Comparison of ENCODE assay signal across 27 cellular contexts in genomic region chr21:39720126-39720778, GRCh38. TPM values are rescaled to one million over a fixed set of nuclear protein-coding genes. Genes with fewer than 3 reads are reported as not detected.
DNase-seq lines count a peak whose midpoint lies in the region; ATAC-seq and TF ChIP-seq lines count a peak whose summit lies in the region.
"Had no signal": no experiment of that assay in that cellular context is flagged by ENCODE, and none has a peak within 500 bp of the region (broad histone marks: within the 10 kb centered on the region; RNA-seq: fewer than 3 reads in every experiment).

No MANE protein-coding gene starts in this region.

- H3K36me3 Mint-ChIP-seq in GM23338 (ENCODE audit: low read depth) (peaks cover 39% of the 10 kb centered on the region), mesothelial cell of epicardium (peaks cover 23% of the 10 kb centered on the region)
- H3K36me3 Mint-ChIP-seq: activated naive CD4-positive, alpha-beta T cell treated with anti-CD3 and anti-CD28 coated beads, Interleukin-2, amount 10 ng/mL, durations not matched to agents 7 days and 5 days; IgD-negative memory B cell; natural killer cell had no signal

- no peak overlapping the region for H3K4me2 ChIP-seq in GM23338
- H3K4me2 ChIP-seq: BLaER1 treated with 17β-estradiol and CSF1 and Interleukin-3, amounts not matched to agents 10 nM and 100 nM; hepatocyte had no signal

- 73 to 79% methylated on average over 5 of the region's 5 CpGs for WGBS in esophagus squamous epithelium, 2 donors

- H3K4me1 Mint-ChIP-seq in GM23338 (peaks cover 2% of the 10 kb centered on the region; the same call in 1 of the 3 replicates), mesothelial cell of epicardium (peaks cover 2% of the 10 kb centered on the region)
- H3K4me1 Mint-ChIP-seq: activated naive CD4-positive, alpha-beta T cell treated with anti-CD3 and anti-CD28 coated beads, Interleukin-2, amount 10 ng/mL, durations not matched to agents 7 days and 5 days; natural killer cell had no signal

- TF ChIP-seq CTCF in AG10803 (conservative IDR thresholded peaks at IDR 0.05; ENCODE audit: low read length) (peak; percentile 36), GM23338 (conservative IDR thresholded peaks at IDR 0.05; ENCODE audit: low read depth in 2 of 2) (peak in 1 of 2 experiments; percentile 36; a peak in 1 of 4 replicates), mesothelial cell of epicardium (IDR thresholded peaks at IDR 0.05; ENCODE audit: unreplicated experiment) (peak; percentile 38), esophagus squamous epithelium (IDR thresholded peaks at IDR 0.05) (no peak), upper lobe of right lung (IDR thresholded peaks at IDR 0.05) (no peak)

- H3K4me3 Mint-ChIP-seq in GM23338, result no peak overlapping the region
- no peak overlapping the region for H3K4me3 Mint-ChIP-seq in mesothelial cell of epicardium
- H3K4me3 Mint-ChIP-seq: activated CD8-positive, alpha-beta T cell treated with anti-CD3 and anti-CD28 coated beads for 36 hours; activated naive CD4-positive, alpha-beta T cell treated with anti-CD3 and anti-CD28 coated beads, Interleukin-2, amount 10 ng/mL, durations not matched to agents 7 days and 5 days; activated T-cell treated with anti-CD3 and anti-CD28 coated beads, Interleukin-2, amount 50 U/mL, for 4 hours; IgD-negative memory B cell; natural killer cell had no signal

- H3K36me3 ChIP-seq in GM23338 (ENCODE audit: insufficient read depth) (peaks cover 13% of the 10 kb centered on the region; the same call in 1 of the 2 replicates), adipocyte (ENCODE audit: control insufficient read depth, insufficient read depth, low read length, severe bottlenecking) (no peaks in the 10 kb centered on the region), esophagus squamous epithelium (no peaks in the 10 kb centered on the region), upper lobe of right lung (no peaks in the 10 kb centered on the region)
- H3K36me3 ChIP-seq: BLaER1 treated with 17β-estradiol and CSF1 and Interleukin-3, amounts not matched to agents 10 nM and 100 nM had no signal

- H3K27me3 Mint-ChIP-seq in GM23338 (ENCODE audit: insufficient read depth, low read depth, poor library complexity) (no peaks in the 10 kb centered on the region), mesothelial cell of epicardium (ENCODE audit: low read depth) (no peaks in the 10 kb centered on the region)
- H3K27me3 Mint-ChIP-seq: activated naive CD4-positive, alpha-beta T cell treated with anti-CD3 and anti-CD28 coated beads, Interleukin-2, amount 10 ng/mL, durations not matched to agents 7 days and 5 days had no signal

- no peak for ATAC-seq in GM23338
- no peak for ATAC-seq in HG02610 (IDR thresholded peaks at IDR 0.05; ENCODE audit: unreplicated experiment)
- no peak for ATAC-seq in upper lobe of right lung
- ATAC-seq: activated CD8-positive, alpha-beta T cell treated with anti-CD3 and anti-CD28 coated beads for 36 hours; activated T-cell treated with anti-CD3 and anti-CD28 coated beads, Interleukin-2, amount 50 U/mL, for 4 hours; body of pancreas; GM12878; natural killer cell; stimulated activated naive CD8-positive, alpha-beta T cell treated with anti-CD3 and anti-CD28 coated beads, Interleukin-15, Interleukin-2, amounts not matched to agents 100 U/mL and 50 U/mL, for 24 hours had no signal

- H3K9me3 Mint-ChIP-seq in GM23338, result peaks cover 19% of the 10 kb centered on the region
- peaks cover 35% of the 10 kb centered on the region for H3K9me3 Mint-ChIP-seq in mesothelial cell of epicardium
- H3K9me3 Mint-ChIP-seq: activated naive CD4-positive, alpha-beta T cell treated with anti-CD3 and anti-CD28 coated beads, Interleukin-2, amount 10 ng/mL, durations not matched to agents 7 days and 5 days; activated T-cell treated with anti-CD3 and anti-CD28 coated beads, Interleukin-2, amount 50 U/mL, for 4 hours; natural killer cell had no signal

- no peaks in the 10 kb centered on the region for H4K20me1 ChIP-seq in GM23338 (replicated peaks; ENCODE audit: insufficient read depth)
- H4K20me1 ChIP-seq: BLaER1 treated with 17β-estradiol and CSF1 and Interleukin-3, amounts not matched to agents 10 nM and 100 nM had no signal

- H3K79me2 ChIP-seq in GM23338 (replicated peaks; ENCODE audit: insufficient read depth), result no peaks in the 10 kb centered on the region
- H3K79me2 ChIP-seq: hepatocyte had no signal

- H3K27ac ChIP-seq in GM23338 (ENCODE audit: low read depth) (no peak overlapping the region), esophagus squamous epithelium (no peak overlapping the region), upper lobe of right lung (no peak overlapping the region)
- H3K27ac ChIP-seq: BLaER1 treated with 17β-estradiol and CSF1 and Interleukin-3, amounts not matched to agents 10 nM and 100 nM; body of pancreas; coronary artery; hepatocyte; skin epidermis had no signal

- peak; percentile 21 for DNase-seq in AG10803 (ENCODE audit: low read depth)
- DNase-seq in GM23338 (ENCODE audit: low spot score), result peak; percentile 6
- peak; percentile 15 for DNase-seq in adipocyte (ENCODE audit: low read depth)
- no peak for DNase-seq in mesothelial cell of epicardium (ENCODE audit: low spot score in 2 of 2, unreplicated experiment in 2 of 2)
- no peak for DNase-seq in esophagus squamous epithelium (lab: John Stamatoyannopoulos, UW)
- DNase-seq in midbrain (lab: John Stamatoyannopoulos, UW), result no peak
- no peak for DNase-seq in upper lobe of right lung
- DNase-seq: activated CD8-positive, alpha-beta T cell treated with anti-CD3 and anti-CD28 coated beads for 36 hours; activated naive CD4-positive, alpha-beta T cell treated with anti-CD3 and anti-CD28 coated beads, Interleukin-2, amount 10 ng/mL, durations not matched to agents 7 days and 5 days; activated T-cell treated with anti-CD3 and anti-CD28 coated beads, Interleukin-2, amount 50 U/mL, for 4 hours; body of pancreas; GDM1; HCEC 1CT; mammary epithelial cell; natural killer cell; NCI-H1694; NCI-H345; stimulated activated naive CD8-positive, alpha-beta T cell treated with anti-CD3 and anti-CD28 coated beads, Interleukin-15, Interleukin-2, amounts not matched to agents 100 U/mL and 50 U/mL, for 24 hours; T-helper 2 cell had no signal

- no peak overlapping the region for H3K27ac Mint-ChIP-seq in GM23338
- no peak overlapping the region for H3K27ac Mint-ChIP-seq in mesothelial cell of epicardium
- H3K27ac Mint-ChIP-seq: activated CD8-positive, alpha-beta T cell treated with anti-CD3 and anti-CD28 coated beads for 36 hours; activated naive CD4-positive, alpha-beta T cell treated with anti-CD3 and anti-CD28 coated beads, Interleukin-2, amount 10 ng/mL, durations not matched to agents 7 days and 5 days; IgD-negative memory B cell; natural killer cell had no signal

- no peak for TF ChIP-seq POLR2A in esophagus squamous epithelium (IDR thresholded peaks at IDR 0.05)

- H3K27me3 ChIP-seq in GM23338 (ENCODE audit: insufficient read depth) (no peaks in the 10 kb centered on the region), adipocyte (replicated peaks; ENCODE audit: control insufficient read depth, insufficient read depth, low read length) (peaks cover 5% of the 10 kb centered on the region), esophagus squamous epithelium (no peaks in the 10 kb centered on the region), upper lobe of right lung (no peaks in the 10 kb centered on the region)
- H3K27me3 ChIP-seq: BLaER1 treated with 17β-estradiol and CSF1 and Interleukin-3, amounts not matched to agents 10 nM and 100 nM; body of pancreas; hepatocyte had no signal

- intact Hi-C loops in esophagus squamous epithelium (cut with DNase I), result no loop called here
- intact Hi-C loops in upper lobe of right lung (cut with DNase I), result no loop called here

- no peaks in the 10 kb centered on the region; the same call in 1 of the 2 replicates for H3K4me1 ChIP-seq in GM23338 (ENCODE audit: insufficient read depth)
- peaks cover 14% of the 10 kb centered on the region for H3K4me1 ChIP-seq in adipocyte (ENCODE audit: control insufficient read depth, insufficient read depth, low read length)
- no peaks in the 10 kb centered on the region for H3K4me1 ChIP-seq in esophagus squamous epithelium
- H3K4me1 ChIP-seq in upper lobe of right lung, result no peaks in the 10 kb centered on the region
- H3K4me1 ChIP-seq: BLaER1 treated with 17β-estradiol and CSF1 and Interleukin-3, amounts not matched to agents 10 nM and 100 nM had no signal

- H3K4me3 ChIP-seq in AG10803 (ENCODE audit: low read length) (no peak overlapping the region), GM23338 (no peak overlapping the region), adipocyte (ENCODE audit: low read length) (no peak overlapping the region), esophagus squamous epithelium (no peak overlapping the region), upper lobe of right lung (no peak overlapping the region)
- H3K4me3 ChIP-seq: BLaER1 treated with 17β-estradiol and CSF1 and Interleukin-3, amounts not matched to agents 10 nM and 100 nM; body of pancreas; coronary artery; GM12878; hepatocyte; skin epidermis had no signal

- H2AFZ ChIP-seq in GM23338, result no peak overlapping the region
- H2AFZ ChIP-seq: hepatocyte had no signal

- H3F3A ChIP-seq in GM23338 (replicated peaks; ENCODE audit: low read depth), result no peaks in the 10 kb centered on the region

- H3K9me2 ChIP-seq in GM23338 (ENCODE audit: insufficient read depth), result no peaks in the 10 kb centered on the region

- no peak overlapping the region for H3K9ac ChIP-seq in adipocyte (ENCODE audit: low read length)
- H3K9ac ChIP-seq: BLaER1 treated with 17β-estradiol and CSF1 and Interleukin-3, amounts not matched to agents 10 nM and 100 nM had no signal

- H3K9me3 ChIP-seq in adipocyte (ENCODE audit: control insufficient read depth, low read length) (no peaks in the 10 kb centered on the region), esophagus squamous epithelium (no peaks in the 10 kb centered on the region), upper lobe of right lung (no peaks in the 10 kb centered on the region)
- H3K9me3 ChIP-seq: body of pancreas had no signal

TF ChIP-seq in GM23338, 12 proteins besides CTCF, POLR2A, EP300 and RAD21 (continues in another document):
- TF ChIP-seq POLR2AphosphoS5 (IDR thresholded peaks at IDR 0.05; ENCODE audit: low read depth) (no peak), ETS1 (IDR thresholded peaks at IDR 0.05) (no peak), NANOG (IDR thresholded peaks at IDR 0.05; ENCODE audit: borderline replicate concordance) (no peak)

RNA-seq across cellular contexts. Expression of gene IGSF5, which starts 24.7 kb away (rescaled TPM):
- 4.2 and 10.1 TPM in 2 replicates for total RNA-seq in GM23338 (2014; rRNA removed; shearing (Covaris generic))
- 3.8 and 4.4 TPM in 2 replicates for polyA plus RNA-seq in GM23338 (2016; fragmentation: Nextera tagmentation; extraction: Ambion mirVana)
- total RNA-seq in mesothelial cell of epicardium (2.2 to 2.5 TPM (median 2.2 TPM) in 3 replicates), esophagus squamous epithelium (under 1 TPM in 1 of 4 donors, not detected in 3; 0.12 TPM), upper lobe of right lung (not detected)
- total RNA-seq: activated CD8-positive, alpha-beta T cell treated with anti-CD3 and anti-CD28 coated beads for 36 hours; activated T-cell treated with anti-CD3 and anti-CD28 coated beads, Interleukin-2, amount 50 U/mL, for 4 hours; fibroblast of villous mesenchyme; GM12878; natural killer cell had no signal
- polyA plus RNA-seq: GM12878, hepatocyte, IgD-negative memory B cell, mammary epithelial cell had no signal

Comparison
In these comparisons a context has a peak if more than half of its experiments do, and no peak if none do; other contexts are left out.
1. DNase-seq: peak in AG10803 (single experiment), GM23338 (single experiment) and adipocyte (single experiment); none in mesothelial cell of epicardium (0 of 2), esophagus squamous epithelium (single experiment), midbrain (single experiment) and upper lobe of right lung (single experiment).
2. CTCF ChIP-seq: peak in AG10803 (single experiment) and mesothelial cell of epicardium (single experiment); none in esophagus squamous epithelium (0 of 6) and upper lobe of right lung (single experiment).